ENCODE assay signal across 18 cellular contexts in the genomic region with DNA sequence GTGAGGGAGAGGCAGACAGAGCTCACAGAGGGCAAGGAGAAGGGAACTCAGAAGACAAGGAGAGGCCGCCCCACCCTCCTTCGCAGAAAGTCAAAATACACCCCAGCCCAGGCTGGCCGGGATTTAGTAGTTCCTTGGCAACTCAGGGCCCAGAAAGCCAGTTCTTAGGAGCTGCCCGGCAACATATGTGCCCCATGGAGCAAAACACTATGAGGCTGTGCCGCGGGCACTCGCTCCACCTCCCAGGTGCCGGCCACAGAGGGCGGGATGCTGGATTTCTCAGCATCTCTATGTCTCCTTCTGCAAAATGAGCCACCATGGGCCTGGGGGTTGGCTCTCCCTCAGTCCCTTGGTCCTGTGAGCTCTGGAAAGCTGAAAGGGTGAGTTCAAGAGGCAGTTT.
A peak's percentile ranks its signal among the peaks of the same experiment; 100 is the strongest.
DNase-seq lines count a peak whose midpoint lies in the region; ATAC-seq, FAIRE-seq and TF ChIP-seq lines count a peak whose summit lies in the region.
"Had no signal": no experiment of that assay in that cellular context is flagged by ENCODE, and none has a peak within 500 bp of the region (broad histone marks: within the 10 kb centered on the region; RNA-seq: fewer than 3 reads in every experiment).

No MANE protein-coding gene starts in this region.

- H4K20me1 ChIP-seq in SK-N-SH (ENCODE audit: insufficient read depth), result no peaks in the 10 kb centered on the region
- no peaks in the 10 kb centered on the region for H4K20me1 ChIP-seq in H1 (replicated peaks in 1 of 2; ENCODE audit: control insufficient read depth in 1 of 2, insufficient read depth in 2 of 2, low read length in 2 of 2)

- WGBS in SK-N-SH (ENCODE audit: low lambda C conversion rate), result 86% methylated on average over 2 of the region's 9 CpGs
- WGBS in H1 (ENCODE audit: extremely low coverage in 1 of 2, insufficient coverage in 1 of 2, insufficient read length in 1 of 2, insufficient replicate concordance in 2 of 2, low coverage in 1 of 2, low lambda C conversion rate in 2 of 2, missing lambda C conversion rate in 1 of 2), 2 experiments, result 95% methylated on average over 8 of the region's 9 CpGs; no CpG with 5 or more reads in 1 of the 2 experiments

- H3K9me3 ChIP-seq in SK-N-SH, result no peaks in the 10 kb centered on the region
- no peaks in the 10 kb centered on the region for H3K9me3 ChIP-seq in H1 (ENCODE audit: insufficient read depth in 2 of 2, low read depth in 1 of 2, low read length in 1 of 2)

- no peak for TF ChIP-seq EP300 in SK-N-SH (IDR thresholded peaks at IDR 0.05; ENCODE audit: borderline replicate concordance in 1 of 2, low read depth in 1 of 2, low read length in 1 of 2)
- TF ChIP-seq EP300 in H1 (IDR thresholded peaks at IDR 0.05; ENCODE audit: borderline replicate concordance in 1 of 2, low read depth in 2 of 2, low read length in 2 of 2), result no peak

- no peak overlapping the region for H3K14ac ChIP-seq in H1 (ENCODE audit: insufficient read length)

- no peaks in the 10 kb centered on the region for H3K9me2 ChIP-seq in SK-N-SH

- no peak overlapping the region for H3K23ac ChIP-seq in H1 (ENCODE audit: insufficient read length)

- no peak for TF ChIP-seq CTCF in SK-N-SH (IDR thresholded peaks at IDR 0.05)
- TF ChIP-seq CTCF in H1 (IDR thresholded peaks at IDR 0.05; ENCODE audit: control extremely low read depth in 1 of 3, insufficient read depth in 1 of 3, low read depth in 1 of 3, low read length in 3 of 3), result no peak

- no peak overlapping the region for H3K18ac ChIP-seq in H1 (ENCODE audit: extremely low read depth, low read length)

- no peaks in the 10 kb centered on the region for H3K36me3 ChIP-seq in SK-N-SH (replicated peaks in 1 of 2; ENCODE audit: control insufficient read depth in 1 of 2, insufficient read depth in 2 of 2, low read length in 1 of 2)
- H3K36me3 ChIP-seq in H1 (ENCODE audit: control insufficient read depth in 2 of 4, insufficient read depth in 4 of 4, low read length in 3 of 4), result no peaks in the 10 kb centered on the region

- TF ChIP-seq RAD21 in SK-N-SH (IDR thresholded peaks at IDR 0.05; ENCODE audit: low read length) (no peak), H1 (IDR thresholded peaks at IDR 0.05 in 1 of 2, conservative IDR thresholded peaks at IDR 0.05 in 1 of 2; ENCODE audit: low read depth in 2 of 2, low read length in 2 of 2) (no peak)

- no peak for FAIRE-seq in H1 (lab: Jason Lieb, UNC)
- FAIRE-seq: D721Med, GM19239, H54, HepG2, HTR-8/SVneo had no signal

- H3K27ac ChIP-seq in SK-N-SH (ENCODE audit: low read depth in 2 of 2, low read length in 1 of 2), result no peak overlapping the region
- H3K27ac ChIP-seq in H1 (ENCODE audit: low read depth, low read length), result no peak overlapping the region
- H3K27ac ChIP-seq: 22Rv1 had no signal

- no peaks in the 10 kb centered on the region for H3K79me1 ChIP-seq in H1 (ENCODE audit: low read depth, low read length)

- H2BK12ac ChIP-seq in H1 (ENCODE audit: low read depth, low read length), result no peak overlapping the region

- no peak overlapping the region for H4K91ac ChIP-seq in H1 (replicated peaks; ENCODE audit: insufficient read length, low read length)

- TF ChIP-seq POLR2A in H1 (IDR thresholded peaks at IDR 0.05; ENCODE audit: control extremely low read depth in 1 of 2, low read depth in 2 of 2, low read length in 2 of 2), result no peak

- H3K4ac ChIP-seq in H1 (replicated peaks; ENCODE audit: insufficient read length, low read depth, low read length), result no peak overlapping the region

- no peak overlapping the region for H4K5ac ChIP-seq in H1 (ENCODE audit: insufficient read length, low read depth, low read length)

- H3K4me1 ChIP-seq in SK-N-SH (ENCODE audit: control insufficient read depth in 1 of 2, insufficient read depth in 2 of 2, low read depth in 1 of 2, low read length in 1 of 2), result peaks cover 0 to 3% of the 10 kb centered on the region in 2 experiments; a peak in 1 of 4 replicates
- no peaks in the 10 kb centered on the region; a peak in 1 of 7 replicates for H3K4me1 ChIP-seq in H1 (replicated peaks in 1 of 4; ENCODE audit: control insufficient read depth in 3 of 4, insufficient read depth in 4 of 4, low read length in 3 of 4)

- H2AK5ac ChIP-seq in H1 (ENCODE audit: low read depth, low read length), result no peak overlapping the region

- ATAC-seq in SK-N-SH treated with all-trans-retinoic acid at 6 μM for 48 hours, result peak; percentile 16; the same call in 2 of the 3 replicates
- ATAC-seq in GM21619 (IDR thresholded peaks at IDR 0.05; ENCODE audit: unreplicated experiment), result no peak
- ATAC-seq: CD8-positive, alpha-beta T cell; HCT116; HepG2 had no signal

- CTCF ChIA-PET in SK-N-SH (lab: Yijun Ruan, JAX), result interaction anchor here (1.0 to 2.6 kb wide), 4 partner anchors 8 to 121 kb away, joined by 4 to 14 read pairs (median 8); no protein-coding TSS in a partner anchor
- CTCF ChIA-PET in H1 (lab: Charles Lee; ENCODE audit: partially characterized antibody), result interaction anchor here (0.6 to 3.5 kb wide), 15 partner anchors 10 to 262 kb away, joined by 3 to 20 read pairs (median 4); no protein-coding TSS in a partner anchor

- H2AFZ ChIP-seq in SK-N-SH (ENCODE audit: low read depth) (no peak overlapping the region), H1 (ENCODE audit: low read length) (0 out of 2 replicates have a peak overlapping the region, but pooled peaks have one; percentile 32)

- no peaks in the 10 kb centered on the region for H3K79me2 ChIP-seq in SK-N-SH (ENCODE audit: insufficient read depth)
- no peaks in the 10 kb centered on the region for H3K79me2 ChIP-seq in H1 (ENCODE audit: control insufficient read depth in 1 of 2, insufficient read depth in 2 of 2, low read length in 2 of 2)

- no peak overlapping the region for H2BK20ac ChIP-seq in H1 (ENCODE audit: low read length)

- no peak overlapping the region for H2BK120ac ChIP-seq in H1 (replicated peaks; ENCODE audit: low read depth, low read length)

- no peak overlapping the region for H3K4me3 ChIP-seq in SK-N-SH (ENCODE audit: low read depth in 2 of 2, low read length in 1 of 2)
- no peak overlapping the region for H3K4me3 ChIP-seq in H1 (ENCODE audit: extremely low read depth in 1 of 4, insufficient read depth in 2 of 4, low read depth in 3 of 4, low read length in 4 of 4)

- H3K9ac ChIP-seq in SK-N-SH, result no peak overlapping the region
- no peak overlapping the region; a peak in 2 of 7 replicates for H3K9ac ChIP-seq in H1 (replicated peaks in 1 of 4; ENCODE audit: extremely low read depth in 1 of 4, low read depth in 3 of 4, low read length in 3 of 4)

- peaks cover 43% of the 10 kb centered on the region for H3K27me3 ChIP-seq in SK-N-SH (ENCODE audit: insufficient read depth)
- no peaks in the 10 kb centered on the region for H3K27me3 ChIP-seq in H1 (replicated peaks in 1 of 4; ENCODE audit: control insufficient read depth in 3 of 4, extremely low read depth in 1 of 4, insufficient read depth in 3 of 4, low read length in 3 of 4)

- POLR2A ChIA-PET in SK-N-SH (lab: Yijun Ruan, JAX) (no interaction called here), H1 (lab: Charles Lee; ENCODE audit: partially characterized antibody) (interaction anchor here (0.9 kb wide), 1 partner anchor 175 kb away, joined by 8 read pairs; no protein-coding TSS in a partner anchor)

- H3K4me2 ChIP-seq in SK-N-SH (no peak overlapping the region), H1 (ENCODE audit: insufficient read depth in 1 of 2, low read depth in 2 of 2, low read length in 2 of 2) (no peak overlapping the region)

- peak; percentile 20 for DNase-seq in DMS 273 (lab: John Stamatoyannopoulos, UW; ENCODE audit: unreplicated experiment)
- no peak for DNase-seq in DMS 273 treated with DMSO at 0.1 percent for 48 hours (lab: John Stamatoyannopoulos, UW)
- DNase-seq in SK-N-SH, result no peak
- DNase-seq in H1 (ENCODE audit: low read depth in 1 of 2, low spot score in 2 of 2), result no peak
- no peak for DNase-seq in stimulated activated CD4-positive, alpha-beta T cell treated with anti-CD3 and anti-CD28 coated beads, Interleukin-4, amount 100 ng/mL, for 24 hours
- DNase-seq: CD8-positive, alpha-beta T cell; COR-L47; DMS53; GF-D8 had no signal

- H2BK5ac ChIP-seq in H1 (ENCODE audit: low read depth, low read length), result no peak overlapping the region

- no peak overlapping the region for H4K8ac ChIP-seq in H1 (ENCODE audit: extremely low read depth, insufficient read depth, low read length)

- H3K23me2 ChIP-seq in H1 (ENCODE audit: low read depth, low read length), result peaks cover 6% of the 10 kb centered on the region; the same call in 1 of the 2 replicates

- no peak overlapping the region for H3K56ac ChIP-seq in H1 (replicated peaks; ENCODE audit: insufficient read length, low read depth, low read length)

- no peaks in the 10 kb centered on the region for H3F3A ChIP-seq in SK-N-SH (replicated peaks; ENCODE audit: insufficient read depth)

- H2BK15ac ChIP-seq in H1 (ENCODE audit: low read length), result no peak overlapping the region

TF ChIP-seq in SK-N-SH treated with all-trans-retinoic acid at 6 μM for 48 hours, 23 proteins besides CTCF, POLR2A, EP300 and RAD21 (continues in another document):
- TF ChIP-seq ARNTL (CRISPR knock-in tag; IDR thresholded peaks at IDR 0.05; ENCODE audit: borderline replicate concordance, low read depth), result no peak

TF ChIP-seq in SK-N-SH, 30 proteins besides CTCF, POLR2A, EP300 and RAD21:
- TF ChIP-seq GABPA (IDR thresholded peaks at IDR 0.05; ENCODE audit: low read depth), result no peak
- TF ChIP-seq RXRA (IDR thresholded peaks at IDR 0.05; ENCODE audit: borderline replicate concordance, low read depth), result no peak

TF ChIP-seq in H1, 55 proteins besides CTCF, POLR2A, EP300 and RAD21:
- TF ChIP-seq HDAC2 (IDR thresholded peaks at IDR 0.05; ENCODE audit: borderline replicate concordance in 1 of 2, low read depth in 2 of 2, low read length in 2 of 2) (no peak), ZNF274 (IDR thresholded peaks at IDR 0.05; ENCODE audit: borderline replicate concordance, extremely low read depth, low read length) (no peak), EZH2 (IDR thresholded peaks at IDR 0.05; ENCODE audit: low read depth, low read length, severe bottlenecking) (no peak)
